In the genomic region with DNA sequence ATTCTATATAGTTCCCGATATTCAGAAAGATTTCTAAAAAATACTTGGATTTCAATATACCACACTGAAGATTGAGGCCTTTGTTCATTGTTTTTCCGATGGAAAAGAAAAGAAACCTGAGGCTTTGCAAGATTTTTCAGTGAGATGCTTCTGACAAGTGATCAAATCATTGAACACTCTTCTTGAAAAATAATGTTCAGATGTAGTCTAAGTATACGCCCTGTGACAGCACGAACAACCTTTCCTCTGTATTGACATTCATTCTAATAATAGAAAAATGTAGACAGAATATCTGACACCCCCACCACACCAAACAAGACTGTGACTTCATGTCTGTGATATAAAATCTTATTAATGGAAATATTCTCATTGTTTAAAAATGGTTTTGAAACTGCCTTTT, we compare ENCODE assay signal across 28 cellular contexts.
"Had no signal": no experiment of that assay in that cellular context is flagged by ENCODE, and none has a peak within 500 bp of the region (broad histone marks: within the 10 kb centered on the region; RNA-seq: fewer than 3 reads in every experiment).

No MANE protein-coding gene starts in this region.

- H3K27ac ChIP-seq: colonic mucosa, coronary artery, dorsolateral prefrontal cortex, epithelial cell of prostate, esophagus muscularis mucosa, esophagus squamous epithelium, foreskin keratinocyte, gastrocnemius medialis, gastroesophageal sphincter, heart left ventricle, heart right ventricle had no signal

- H3K4me1 ChIP-seq: colonic mucosa, esophagus muscularis mucosa, esophagus squamous epithelium, foreskin keratinocyte, gastrocnemius medialis, gastroesophageal sphincter, heart left ventricle, heart right ventricle had no signal

- H3K9me3 ChIP-seq: colonic mucosa, esophagus muscularis mucosa, esophagus squamous epithelium, gastrocnemius medialis, gastroesophageal sphincter, heart left ventricle, heart right ventricle had no signal

- ATAC-seq: effector memory CD8-positive, alpha-beta T cell; esophagus mucosa; foreskin keratinocyte; gastrocnemius medialis; gastroesophageal sphincter; heart left ventricle; heart right ventricle had no signal

- DNase-seq: colonic mucosa; cortex of kidney; dermis blood vessel endothelial cell; dorsolateral prefrontal cortex; effector CD4-positive, alpha-beta T cell; effector CD8-positive, alpha-beta T cell; effector memory CD4-positive, alpha-beta T cell; effector memory CD8-positive, alpha-beta T cell; endodermal cell; erythroblast; esophagus squamous epithelium; foreskin fibroblast; foreskin keratinocyte; foreskin melanocyte; gastrocnemius medialis; glutamatergic neuron; heart left ventricle; heart right ventricle had no signal

- H3K4me3 Mint-ChIP-seq: dendritic cell treated with granulocyte-macrophage colony-stimulating factor and Interleukin-4, amounts not matched to agents 40 ng/mL and 50 ng/mL, for 4 days; effector memory CD8-positive, alpha-beta T cell; endodermal cell had no signal

- FAIRE-seq: colon, endometrium, endothelial cell of umbilical vein, frontal cortex had no signal

- H3K27me3 Mint-ChIP-seq: dendritic cell treated with granulocyte-macrophage colony-stimulating factor and Interleukin-4, amounts not matched to agents 40 ng/mL and 50 ng/mL, for 4 days; effector memory CD8-positive, alpha-beta T cell had no signal

- H3K36me3 ChIP-seq: colonic mucosa, esophagus muscularis mucosa, esophagus squamous epithelium, gastrocnemius medialis, gastroesophageal sphincter, heart left ventricle, heart right ventricle had no signal

- H3K4me3 ChIP-seq: colonic mucosa, coronary artery, dorsolateral prefrontal cortex, esophagus muscularis mucosa, esophagus squamous epithelium, gastrocnemius medialis, gastroesophageal sphincter, heart left ventricle, heart right ventricle had no signal

- H3K27ac Mint-ChIP-seq: dendritic cell treated with granulocyte-macrophage colony-stimulating factor and Interleukin-4, amounts not matched to agents 40 ng/mL and 50 ng/mL, for 4 days; effector memory CD8-positive, alpha-beta T cell; endodermal cell had no signal

- H3K9me3 Mint-ChIP-seq: endodermal cell had no signal

- H3K27me3 ChIP-seq: colonic mucosa, esophagus muscularis mucosa, esophagus squamous epithelium, foreskin keratinocyte, gastrocnemius medialis, gastroesophageal sphincter, heart left ventricle, heart right ventricle had no signal

- H3K4me1 Mint-ChIP-seq: endodermal cell had no signal
